17 cellular contexts compared by ENCODE assay signal in genomic region chr6:35166160-35166919, GRCh38. TPM values are rescaled to one million over a fixed set of nuclear protein-coding genes. Genes with fewer than 3 reads are reported as not detected.
A peak's percentile ranks its signal among the peaks of the same experiment; 100 is the strongest.
DNase-seq lines count a peak whose midpoint lies in the region; ATAC-seq and TF ChIP-seq lines count a peak whose summit lies in the region.
"Had no signal": no experiment of that assay in that cellular context is flagged by ENCODE, and none has a peak within 500 bp of the region (broad histone marks: within the 10 kb centered on the region; RNA-seq: fewer than 3 reads in every experiment).

No MANE protein-coding gene starts in this region.

- TF ChIP-seq CTCF in fibroblast of villous mesenchyme (IDR thresholded peaks at IDR 0.05; ENCODE audit: insufficient read depth, low read depth, low read length) (no peak), coronary artery (IDR thresholded peaks at IDR 0.05) (no peak)

- H3K36me3 Mint-ChIP-seq in activated T-cell treated with anti-CD3 and anti-CD28 coated beads, Interleukin-2, amount 50 U/mL, for 24 hours (ENCODE audit: low read depth), result no peaks in the 10 kb centered on the region

- peaks cover 27% of the 10 kb centered on the region for H3K27me3 Mint-ChIP-seq in activated T-cell treated with anti-CD3 and anti-CD28 coated beads, Interleukin-2, amount 50 U/mL, for 24 hours

- peak; percentile 81 for DNase-seq in DMS153 (lab: John Stamatoyannopoulos, UW)
- peak; percentile 69 for DNase-seq in NCI-H510A (lab: John Stamatoyannopoulos, UW)
- peak; percentile 30 for DNase-seq in fibroblast of villous mesenchyme (ENCODE audit: low read depth)
- no peak for DNase-seq in sciatic nerve (ENCODE audit: low spot score)
- DNase-seq in coronary artery (ENCODE audit: low spot score), result no peak
- DNase-seq in NCI-H2107 (lab: John Stamatoyannopoulos, UW), result no peak
- no peak for DNase-seq in activated T-cell treated with anti-CD3 and anti-CD28 coated beads, Interleukin-2, amount 50 U/mL, for 24 hours
- DNase-seq in HPDE6-E6E7 (ENCODE audit: extremely low spot score), result no peak
- DNase-seq: activated CD8-positive, alpha-beta memory T cell treated with anti-CD3 and anti-CD28 coated beads, Interleukin-2, amount 10 ng/mL, durations not matched to agents 7 days and 5 days; activated gamma-delta T cell treated with Interleukin-2 at 50 U/mL for 16 hours; DMS 273 treated with DMSO at 0.1 percent for 48 hours; kidney glomerular epithelial cell had no signal

- peaks cover 4% of the 10 kb centered on the region for H3K9me3 Mint-ChIP-seq in activated T-cell treated with anti-CD3 and anti-CD28 coated beads, Interleukin-2, amount 50 U/mL, for 24 hours

- intact Hi-C loops in sciatic nerve (cut with DNase I), result no loop called here

- no peak overlapping the region for H3K27ac ChIP-seq in coronary artery

- ATAC-seq in sciatic nerve, result peak; percentile 36
- ATAC-seq: activated CD8-positive, alpha-beta memory T cell treated with anti-CD3 and anti-CD28 coated beads, Interleukin-2, amount 10 ng/mL, durations not matched to agents 7 days and 5 days had no signal

- H3K4me1 Mint-ChIP-seq in activated T-cell treated with anti-CD3 and anti-CD28 coated beads, Interleukin-2, amount 50 U/mL, for 24 hours (ENCODE audit: low read depth), result peaks cover 2% of the 10 kb centered on the region
- H3K4me1 Mint-ChIP-seq: activated CD8-positive, alpha-beta memory T cell treated with anti-CD3 and anti-CD28 coated beads, Interleukin-2, amount 10 ng/mL, durations not matched to agents 7 days and 5 days; B cell had no signal

- H3K4me3 Mint-ChIP-seq in activated T-cell treated with anti-CD3 and anti-CD28 coated beads, Interleukin-2, amount 50 U/mL, for 24 hours, result no peak overlapping the region
- H3K4me3 Mint-ChIP-seq: activated CD8-positive, alpha-beta memory T cell treated with anti-CD3 and anti-CD28 coated beads, Interleukin-2, amount 10 ng/mL, durations not matched to agents 7 days and 5 days; B cell; dendritic cell treated with granulocyte-macrophage colony-stimulating factor and Interleukin-4, amounts not matched to agents 40 ng/mL and 50 ng/mL, for 4 days had no signal

- H3K4me3 ChIP-seq in fibroblast of villous mesenchyme (ENCODE audit: low read depth, low read length) (no peak overlapping the region), coronary artery (no peak overlapping the region)

- no peak overlapping the region for H3K27ac Mint-ChIP-seq in activated T-cell treated with anti-CD3 and anti-CD28 coated beads, Interleukin-2, amount 50 U/mL, for 24 hours
- H3K27ac Mint-ChIP-seq: activated CD8-positive, alpha-beta memory T cell treated with anti-CD3 and anti-CD28 coated beads, Interleukin-2, amount 10 ng/mL, durations not matched to agents 7 days and 5 days; B cell; dendritic cell treated with granulocyte-macrophage colony-stimulating factor and Interleukin-4, amounts not matched to agents 40 ng/mL and 50 ng/mL, for 4 days had no signal

RNA-seq across cellular contexts. Expression of gene TCP11, which starts 25.2 kb away (rescaled TPM):
- 0.32 TPM in 1 of 2 replicates, not detected in the other for total RNA-seq in fibroblast of villous mesenchyme
- total RNA-seq in sciatic nerve, result not detected
- total RNA-seq: activated CD8-positive, alpha-beta memory T cell treated with anti-CD3 and anti-CD28 coated beads, Interleukin-2, amount 10 ng/mL, durations not matched to agents 7 days and 5 days; B cell; M059J; myocyte; NCI-H460 had no signal

RNA-seq across cellular contexts. Expression of gene SCUBE3, which starts 47.4 kb away (rescaled TPM):
- 10.0 and 26.8 TPM in 2 replicates for total RNA-seq in fibroblast of villous mesenchyme
- total RNA-seq in sciatic nerve, result 2.9 TPM
- total RNA-seq: B cell had no signal

Comparison
In these comparisons a context has a peak if more than half of its experiments do, and no peak if none do; other contexts are left out.
1. DNase-seq: peak in DMS153 (single experiment), NCI-H510A (single experiment) and fibroblast of villous mesenchyme (single experiment); none in sciatic nerve (single experiment), coronary artery (single experiment), NCI-H2107 (single experiment), activated T-cell treated with anti-CD3 and anti-CD28 coated beads, Interleukin-2, amount 50 U/mL, for 24 hours (single experiment) and HPDE6-E6E7 (single experiment).